ENCODE assay signal across 8 cellular contexts in the genomic region with DNA sequence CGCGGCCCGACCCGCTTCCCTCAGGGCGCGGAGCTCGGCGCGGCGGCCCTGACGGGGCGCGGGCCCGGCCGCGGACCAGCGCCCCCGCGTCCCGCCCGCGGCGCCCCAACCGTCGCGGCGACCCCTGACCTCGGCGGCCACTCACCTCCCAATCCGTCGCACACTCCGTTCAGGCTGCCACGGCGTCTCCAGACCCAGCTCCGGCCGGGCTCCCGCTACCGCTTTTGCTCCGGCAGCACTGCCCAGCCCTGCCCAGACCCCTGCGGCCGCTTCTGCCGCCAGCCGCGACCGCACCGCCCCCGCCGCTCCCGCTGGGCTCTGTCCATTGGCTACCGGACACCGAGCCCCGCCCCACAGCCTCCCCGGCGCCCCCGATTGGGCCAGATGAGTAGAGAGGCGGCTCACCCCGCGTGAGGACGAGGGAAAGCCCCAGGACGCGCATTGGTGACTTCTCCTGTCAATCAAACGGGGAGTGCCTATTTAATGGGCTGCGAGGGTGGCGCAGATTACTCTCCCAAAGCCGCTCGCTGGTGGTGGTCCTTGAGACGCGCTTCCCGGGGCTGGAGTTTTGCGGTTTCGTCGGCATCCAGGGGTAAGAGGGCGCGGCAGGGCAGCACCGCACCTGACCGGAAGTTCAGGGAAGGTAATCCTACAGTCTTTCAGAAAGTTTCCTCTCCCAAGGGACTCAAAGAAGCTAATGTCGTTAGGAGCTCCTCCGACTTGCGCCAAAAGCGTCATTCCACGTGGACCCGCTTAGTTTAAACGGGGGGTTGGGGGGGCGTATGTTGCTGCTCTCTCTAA. TPM values are rescaled to one million over a fixed set of nuclear protein-coding genes. Genes with fewer than 3 reads are reported as not detected.
A peak's percentile ranks its signal among the peaks of the same experiment; 100 is the strongest.
DNase-seq lines count a peak whose midpoint lies in the region; ATAC-seq, FAIRE-seq and TF ChIP-seq lines count a peak whose summit lies in the region.

A gene with protein sequence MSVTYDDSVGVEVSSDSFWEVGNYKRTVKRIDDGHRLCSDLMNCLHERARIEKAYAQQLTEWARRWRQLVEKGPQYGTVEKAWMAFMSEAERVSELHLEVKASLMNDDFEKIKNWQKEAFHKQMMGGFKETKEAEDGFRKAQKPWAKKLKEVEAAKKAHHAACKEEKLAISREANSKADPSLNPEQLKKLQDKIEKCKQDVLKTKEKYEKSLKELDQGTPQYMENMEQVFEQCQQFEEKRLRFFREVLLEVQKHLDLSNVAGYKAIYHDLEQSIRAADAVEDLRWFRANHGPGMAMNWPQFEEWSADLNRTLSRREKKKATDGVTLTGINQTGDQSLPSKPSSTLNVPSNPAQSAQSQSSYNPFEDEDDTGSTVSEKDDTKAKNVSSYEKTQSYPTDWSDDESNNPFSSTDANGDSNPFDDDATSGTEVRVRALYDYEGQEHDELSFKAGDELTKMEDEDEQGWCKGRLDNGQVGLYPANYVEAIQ (minus strand): TSS at position 274 of the 801 bp plus-strand sequence. CDS start 103,069 bp downstream, outside the sequence.

- H3K36me3 ChIP-seq in cardiac muscle cell (no peaks in the 10 kb centered on the region), trophoblast cell (ENCODE audit: control insufficient read depth in 1 of 2, insufficient read depth in 2 of 2, low read length in 2 of 2) (no peaks in the 10 kb centered on the region), tibial nerve (no peaks in the 10 kb centered on the region)

- peak within 1 kb of the TSS; percentile 55 for H4K12ac ChIP-seq in trophoblast cell (ENCODE audit: low read depth, low read length)

- peak within 1 kb of the TSS; percentile 87 for H2BK5ac ChIP-seq in trophoblast cell (ENCODE audit: low read depth, low read length, poor library complexity)

- DNase-seq in GM12892 (ENCODE audit: insufficient read length) (peak; percentile 100), NCI-H1436 (lab: John Stamatoyannopoulos, UW) (peak; percentile 97), SW480 (ENCODE audit: low spot score) (peak; percentile 97), cardiac muscle cell (ENCODE audit: low read depth in 1 of 2, low spot score in 1 of 2) (peak; percentile 99), trophoblast cell (peak; percentile 98 to 100), tibial nerve (ENCODE audit: low spot score in 2 of 2) (peak; percentile 99 to 100)
- peak; percentile 99 for DNase-seq in activated naive CD8-positive, alpha-beta T cell treated with anti-CD3 and anti-CD28 coated beads, Interleukin-2, amount 50 U/mL, for 24 hours

- H2BK12ac ChIP-seq in trophoblast cell (ENCODE audit: low read length): peak within 1 kb of the TSS; percentile 32

- peaks cover 23% of the 10 kb centered on the region for H3K79me1 ChIP-seq in trophoblast cell (ENCODE audit: low read length)

- peak; percentile 90 for ATAC-seq in HG02840 (IDR thresholded peaks at IDR 0.05; ENCODE audit: low FRiP score, unreplicated experiment)
- ATAC-seq in activated naive CD8-positive, alpha-beta T cell treated with anti-CD3 and anti-CD28 coated beads, Interleukin-2, amount 50 U/mL, for 24 hours: peak; percentile 99

- H3K4me3 Mint-ChIP-seq in activated naive CD8-positive, alpha-beta T cell treated with anti-CD3 and anti-CD28 coated beads, Interleukin-2, amount 50 U/mL, for 24 hours: peak within 1 kb of the TSS; percentile 89

- peak in 1 of 2 donors; percentile 98 for TF ChIP-seq EP300 in tibial nerve (IDR thresholded peaks at IDR 0.05)

- peak within 1 kb of the TSS; percentile 69 for H2AFZ ChIP-seq in trophoblast cell (ENCODE audit: insufficient read depth, low read length, poor library complexity)

- TF ChIP-seq CTCF in cardiac muscle cell (IDR thresholded peaks at IDR 0.05; ENCODE audit: low read depth, low read length): no peak
- peak in 1 of 5 experiments; percentile 52 for TF ChIP-seq CTCF in tibial nerve (IDR thresholded peaks at IDR 0.05)

- peak within 1 kb of the TSS; percentile 85 for H4K91ac ChIP-seq in trophoblast cell (ENCODE audit: low read depth, low read length)

- peak within 1 kb of the TSS; percentile 89 for H3K4ac ChIP-seq in trophoblast cell (ENCODE audit: low read depth, low read length)

- no peaks in the 10 kb centered on the region for H3K9me3 Mint-ChIP-seq in activated naive CD8-positive, alpha-beta T cell treated with anti-CD3 and anti-CD28 coated beads, Interleukin-2, amount 50 U/mL, for 24 hours

- peak within 1 kb of the TSS; percentile 72 for H4K8ac ChIP-seq in trophoblast cell (ENCODE audit: low read depth, low read length)

- H3K27me3 ChIP-seq in cardiac muscle cell (no peaks in the 10 kb centered on the region), trophoblast cell (ENCODE audit: insufficient read depth, low read length) (no peaks in the 10 kb centered on the region), tibial nerve (no peaks in the 10 kb centered on the region)

- peak; percentile 98 for TF ChIP-seq POLR2A in GM12892 (IDR thresholded peaks at IDR 0.05; ENCODE audit: low read depth, low read length)
- TF ChIP-seq POLR2A in tibial nerve (IDR thresholded peaks at IDR 0.05): peak; percentile 62 to 96

- peak within 1 kb of the TSS; percentile 96 for H3K4me2 ChIP-seq in trophoblast cell (ENCODE audit: low read length)

- no peaks in the 10 kb centered on the region for H3K9me3 ChIP-seq in cardiac muscle cell (ENCODE audit: low read depth)
- H3K9me3 ChIP-seq in trophoblast cell (ENCODE audit: insufficient read depth, low read depth, low read length): no peaks in the 10 kb centered on the region
- H3K9me3 ChIP-seq in tibial nerve: no peaks in the 10 kb centered on the region

- H3K18ac ChIP-seq in trophoblast cell (ENCODE audit: low read length): peak within 1 kb of the TSS; percentile 96

- H3K4me1 ChIP-seq in cardiac muscle cell (ENCODE audit: low read depth) (peaks cover 5% of the 10 kb centered on the region), trophoblast cell (ENCODE audit: control insufficient read depth in 1 of 2, insufficient read depth in 2 of 2, low read length in 2 of 2) (peaks cover 20 to 23% of the 10 kb centered on the region in 2 experiments), tibial nerve (peaks cover 0 to 23% (median 8%) of the 10 kb centered on the region in 4 donors)

- H3K23ac ChIP-seq in trophoblast cell (ENCODE audit: low read length): no peak within 1 kb of the TSS

- no CpG with 5 or more reads among the region's 84 CpGs for WGBS in trophoblast cell (ENCODE audit: extremely low coverage, insufficient coverage, insufficient read length)
- 1% methylated on average over 50 to 74 of the region's 84 CpGs for WGBS in tibial nerve, 2 donors

- H3K14ac ChIP-seq in trophoblast cell (ENCODE audit: low read length): peak within 1 kb of the TSS; percentile 91

- H3K36me3 Mint-ChIP-seq in activated naive CD8-positive, alpha-beta T cell treated with anti-CD3 and anti-CD28 coated beads, Interleukin-2, amount 50 U/mL, for 24 hours (ENCODE audit: low read depth): no peaks in the 10 kb centered on the region

- H3K9ac ChIP-seq in trophoblast cell (ENCODE audit: low read length): peak within 1 kb of the TSS; percentile 70

- H2BK120ac ChIP-seq in trophoblast cell (ENCODE audit: insufficient read depth, low read length, poor library complexity): peak within 1 kb of the TSS; percentile 68

- H3K79me2 ChIP-seq in trophoblast cell (ENCODE audit: control insufficient read depth, insufficient read depth, low read length, poor library complexity): peaks cover 14% of the 10 kb centered on the region

- no peaks in the 10 kb centered on the region for H3K27me3 Mint-ChIP-seq in activated naive CD8-positive, alpha-beta T cell treated with anti-CD3 and anti-CD28 coated beads, Interleukin-2, amount 50 U/mL, for 24 hours

- peak within 1 kb of the TSS; percentile 15 for H2AK5ac ChIP-seq in trophoblast cell (ENCODE audit: low read length)

- peak; percentile 95 for FAIRE-seq in GM12892 (lab: Jason Lieb, UNC)

- H3K27ac ChIP-seq in cardiac muscle cell (peak within 1 kb of the TSS; percentile 70), trophoblast cell (ENCODE audit: low read depth, low read length) (peak within 1 kb of the TSS; percentile 90), tibial nerve (peak within 1 kb of the TSS; percentile 39 to 88 (median 76))

- peak within 1 kb of the TSS; percentile 73 for H3K4me3 ChIP-seq in cardiac muscle cell
- H3K4me3 ChIP-seq in trophoblast cell (ENCODE audit: low read depth, low read length): peak within 1 kb of the TSS; percentile 88
- H3K4me3 ChIP-seq in tibial nerve: peak within 1 kb of the TSS; percentile 60 to 98 (median 76)

- H3K27ac Mint-ChIP-seq in activated naive CD8-positive, alpha-beta T cell treated with anti-CD3 and anti-CD28 coated beads, Interleukin-2, amount 50 U/mL, for 24 hours: peak within 1 kb of the TSS; percentile 86

- peaks cover 26% of the 10 kb centered on the region for H3K4me1 Mint-ChIP-seq in activated naive CD8-positive, alpha-beta T cell treated with anti-CD3 and anti-CD28 coated beads, Interleukin-2, amount 50 U/mL, for 24 hours

RNA-seq across cellular contexts. Expression of the gene that starts here (rescaled TPM):
- 32.2 TPM for polyA plus RNA-seq in GM12892 (2012; ENCODE audit: missing spikeins)
- 54.1 and 70.5 TPM in 2 replicates for total RNA-seq in cardiac muscle cell
- 67.7 and 85.5 TPM in 2 replicates for polyA plus RNA-seq in cardiac muscle cell
- 89.1 and 90.0 TPM in 2 replicates for polyA plus RNA-seq in trophoblast cell (2013)
- total RNA-seq in tibial nerve: 10 to 100 TPM; 45.9 to 78.2 (median 59.0) TPM

Comparison
In these comparisons a context has a peak if more than half of its experiments do, and no peak if none do; other contexts are left out.
1. Peak in every context shown above with its lines: DNase-seq, ATAC-seq, H3K4me3 ChIP-seq and H3K27ac ChIP-seq.